In the genomic region with DNA sequence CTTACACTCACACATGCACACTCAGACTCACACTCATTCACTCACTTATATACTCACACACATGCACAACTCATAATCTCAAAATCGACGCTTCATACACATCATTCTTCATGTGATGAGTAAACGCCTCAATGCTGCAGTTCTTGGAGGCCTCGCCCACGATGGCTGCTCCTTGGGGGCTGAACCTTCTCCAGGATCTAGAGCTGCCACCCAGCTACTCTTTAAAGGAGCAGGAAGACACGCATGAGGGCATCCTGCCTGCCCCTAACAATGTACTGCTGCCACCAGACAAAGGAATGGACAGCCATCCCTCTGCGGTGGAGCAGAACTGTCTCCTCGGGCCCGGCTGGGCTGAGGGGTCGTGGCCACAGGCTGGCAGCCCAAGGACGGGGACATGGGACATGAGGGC, we compare ENCODE assay signal across 1 cellular context.
TF ChIP-seq lines count a peak whose summit lies in the region.

No MANE protein-coding gene starts in this region.

TF ChIP-seq in HepG2, 621 proteins besides CTCF, POLR2A, EP300 and RAD21:
- no peak for TF ChIP-seq MTA1 (CRISPR knock-in tag; IDR thresholded peaks at IDR 0.05; ENCODE audit: borderline replicate concordance)
- TF ChIP-seq ZNF326 (CRISPR knock-in tag; IDR thresholded peaks at IDR 0.05; ENCODE audit: borderline replicate concordance), result no peak
- no peak for TF ChIP-seq LBX2 (CRISPR knock-in tag; IDR thresholded peaks at IDR 0.05; ENCODE audit: borderline replicate concordance)
- TF ChIP-seq GRHL1 (CRISPR knock-in tag; conservative IDR thresholded peaks at IDR 0.05), result no peak
- TF ChIP-seq ZNF768 (CRISPR knock-in tag; IDR thresholded peaks at IDR 0.05), result 0 out of 2 replicates have a peak, but pooled peaks have one; percentile 23
- TF ChIP-seq ISL2 (CRISPR knock-in tag; IDR thresholded peaks at IDR 0.05), result no peak
- TF ChIP-seq, protein P1, sequence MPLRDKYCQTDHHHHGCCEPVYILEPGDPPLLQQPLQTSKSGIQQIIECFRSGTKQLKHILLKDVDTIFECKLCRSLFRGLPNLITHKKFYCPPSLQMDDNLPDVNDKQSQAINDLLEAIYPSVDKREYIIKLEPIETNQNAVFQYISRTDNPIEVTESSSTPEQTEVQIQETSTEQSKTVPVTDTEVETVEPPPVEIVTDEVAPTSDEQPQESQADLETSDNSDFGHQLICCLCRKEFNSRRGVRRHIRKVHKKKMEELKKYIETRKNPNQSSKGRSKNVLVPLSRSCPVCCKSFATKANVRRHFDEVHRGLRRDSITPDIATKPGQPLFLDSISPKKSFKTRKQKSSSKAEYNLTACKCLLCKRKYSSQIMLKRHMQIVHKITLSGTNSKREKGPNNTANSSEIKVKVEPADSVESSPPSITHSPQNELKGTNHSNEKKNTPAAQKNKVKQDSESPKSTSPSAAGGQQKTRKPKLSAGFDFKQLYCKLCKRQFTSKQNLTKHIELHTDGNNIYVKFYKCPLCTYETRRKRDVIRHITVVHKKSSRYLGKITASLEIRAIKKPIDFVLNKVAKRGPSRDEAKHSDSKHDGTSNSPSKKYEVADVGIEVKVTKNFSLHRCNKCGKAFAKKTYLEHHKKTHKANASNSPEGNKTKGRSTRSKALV (CRISPR knock-in tag; IDR thresholded peaks at IDR 0.05), result no peak
